Comparison of ENCODE assay signal across 8 cellular contexts in the genomic region with DNA sequence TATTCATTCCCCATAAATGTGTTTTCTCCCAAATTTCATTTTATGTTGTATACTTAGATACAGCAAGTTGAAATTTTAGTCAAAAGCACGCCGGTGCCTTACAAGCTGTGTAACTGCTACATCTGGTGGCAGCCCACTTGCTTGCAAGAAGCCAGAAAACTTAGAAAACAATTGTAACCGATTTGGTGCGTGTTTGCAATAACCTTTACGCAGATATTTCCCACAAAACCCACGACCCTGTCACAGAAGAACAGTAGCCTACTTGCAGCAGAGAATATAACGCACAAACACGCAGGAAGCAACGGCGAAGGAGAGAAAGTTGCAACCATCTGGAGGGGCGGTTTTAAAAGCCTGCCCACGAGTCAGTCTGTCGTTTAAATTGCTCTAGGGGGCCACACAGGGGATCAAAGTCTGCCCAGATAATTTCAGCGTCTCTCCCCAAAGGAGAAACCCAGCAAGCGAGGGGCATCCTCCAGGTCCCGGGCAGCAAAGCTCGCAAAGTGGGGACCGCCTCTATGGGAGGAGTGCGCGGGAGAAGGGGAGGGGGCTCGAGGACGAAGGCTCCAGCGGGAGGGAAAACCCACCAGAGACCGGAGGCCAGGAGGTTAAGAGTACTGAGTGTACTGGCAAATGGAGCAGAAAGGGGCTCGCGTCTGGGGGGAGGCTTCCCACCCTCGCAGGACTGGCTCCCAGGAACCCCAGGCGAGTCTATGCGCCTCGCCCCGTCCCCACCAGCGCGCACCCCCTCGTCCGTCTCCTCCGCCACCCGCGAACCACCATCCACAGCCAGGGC. TPM values are rescaled to one million over a fixed set of nuclear protein-coding genes. Genes with fewer than 3 reads are reported as not detected.
DNase-seq lines count a peak whose midpoint lies in the region; ATAC-seq and TF ChIP-seq lines count a peak whose summit lies in the region.

No MANE protein-coding gene starts in this region.

- peak overlapping the region; percentile 95 to 98 for H3K27ac ChIP-seq in liver (ENCODE audit: low read depth in 1 of 2, low read length in 2 of 2)

- under 1% methylated on average over 38 of the region's 38 CpGs for WGBS in liver

- peaks cover 2 to 33% (median 13%) of the 10 kb centered on the region in 4 donors for H3K4me1 ChIP-seq in liver (ENCODE audit: control insufficient read depth in 4 of 4, insufficient read depth in 4 of 4, low read length in 3 of 4)

- peak; percentile 79 to 80 for TF ChIP-seq RAD21 in liver (IDR thresholded peaks at IDR 0.05)

- intact Hi-C loops in dendritic cell treated with granulocyte-macrophage colony-stimulating factor and Interleukin-4, amounts not matched to agents 40 ng/mL and 50 ng/mL, for 4 days (cut with micrococcal nuclease): loop anchor here (5.0 to 10.0 kb wide), 5 partner anchors 113 to 273 kb away; partner anchors contain the start of genes DCAF17 and METTL8

- H3K36me3 ChIP-seq in liver (ENCODE audit: control insufficient read depth in 4 of 4, insufficient read depth in 3 of 4, low read depth in 1 of 4, low read length in 3 of 4): no peaks in the 10 kb centered on the region

- H3K9me3 ChIP-seq in liver (ENCODE audit: control insufficient read depth in 4 of 4, low read length in 3 of 4): no peaks in the 10 kb centered on the region

- peaks cover 50% of the 10 kb centered on the region for H3K4me1 Mint-ChIP-seq in HFFc6 (ENCODE audit: low read depth)
- peaks cover 54% of the 10 kb centered on the region for H3K4me1 Mint-ChIP-seq in dendritic cell treated with granulocyte-macrophage colony-stimulating factor and Interleukin-4, amounts not matched to agents 40 ng/mL and 50 ng/mL, for 4 days (ENCODE audit: low read depth)

- no peaks in the 10 kb centered on the region; the same call in 1 of the 2 replicates for H3K36me3 Mint-ChIP-seq in HFFc6 (ENCODE audit: low read depth)
- peaks cover 20% of the 10 kb centered on the region for H3K36me3 Mint-ChIP-seq in dendritic cell treated with granulocyte-macrophage colony-stimulating factor and Interleukin-4, amounts not matched to agents 40 ng/mL and 50 ng/mL, for 4 days (ENCODE audit: low read depth)

- DNase-seq in GM03348 (ENCODE audit: low spot score) (peak; percentile 57), HFFc6 (peak; percentile 72), NCI-H226 (peak; percentile 19)
- peak; percentile 19 to 43 for DNase-seq in activated CD4-positive, alpha-beta T cell treated with anti-CD3 and anti-CD28 coated beads, Interleukin-2, amount 50 U/mL, for 24 hours (ENCODE audit: low read depth in 1 of 2, low spot score in 1 of 2)
- peak; percentile 33 to 41 for DNase-seq in stimulated activated CD4-positive, alpha-beta T cell treated with anti-CD3 and anti-CD28 coated beads, Interleukin-2, amount 100 ng/mL, for 48 hours

- TF ChIP-seq CTCF in HFFc6 (IDR thresholded peaks at IDR 0.05) (peak; percentile 73), liver (IDR thresholded peaks at IDR 0.05; ENCODE audit: low read depth, low read length, missing input control) (peak; percentile 37)

- H3K9me3 Mint-ChIP-seq in HFFc6: no peaks in the 10 kb centered on the region
- no peaks in the 10 kb centered on the region for H3K9me3 Mint-ChIP-seq in dendritic cell treated with granulocyte-macrophage colony-stimulating factor and Interleukin-4, amounts not matched to agents 40 ng/mL and 50 ng/mL, for 4 days

- peak overlapping the region; percentile 82 for H3K27ac Mint-ChIP-seq in HFFc6
- peak overlapping the region; percentile 94 for H3K27ac Mint-ChIP-seq in dendritic cell treated with granulocyte-macrophage colony-stimulating factor and Interleukin-4, amounts not matched to agents 40 ng/mL and 50 ng/mL, for 4 days

- H3K27me3 ChIP-seq in liver (ENCODE audit: control insufficient read depth in 4 of 4, insufficient read depth in 4 of 4, low read length in 3 of 4): no peaks in the 10 kb centered on the region

- H3K9ac ChIP-seq in liver (ENCODE audit: low read depth in 1 of 2, low read length in 2 of 2): peak overlapping the region; percentile 59 to 85

- no peak for ATAC-seq in HG03469 (IDR thresholded peaks at IDR 0.05; ENCODE audit: unreplicated experiment)

- peak overlapping the region; percentile 94 for H3K4me3 Mint-ChIP-seq in HFFc6
- H3K4me3 Mint-ChIP-seq in dendritic cell treated with granulocyte-macrophage colony-stimulating factor and Interleukin-4, amounts not matched to agents 40 ng/mL and 50 ng/mL, for 4 days: peak overlapping the region; percentile 86

- H3K4me3 ChIP-seq in liver (ENCODE audit: low read depth in 1 of 3, low read length in 3 of 3): peak overlapping the region; percentile 89 to 100 (median 95)

- H3K27me3 Mint-ChIP-seq in HFFc6 (ENCODE audit: insufficient read depth): peaks cover 3% of the 10 kb centered on the region; the same call in 1 of the 2 replicates
- no peaks in the 10 kb centered on the region for H3K27me3 Mint-ChIP-seq in dendritic cell treated with granulocyte-macrophage colony-stimulating factor and Interleukin-4, amounts not matched to agents 40 ng/mL and 50 ng/mL, for 4 days

TF ChIP-seq in liver, 16 proteins besides CTCF, POLR2A, EP300 and RAD21:
- TF ChIP-seq MAX (IDR thresholded peaks at IDR 0.05) (no peak), REST (IDR thresholded peaks at IDR 0.05) (no peak), FOXA1 (IDR thresholded peaks at IDR 0.05) (no peak), NR2F2 (IDR thresholded peaks at IDR 0.05) (no peak)
- TF ChIP-seq, protein P1, sequence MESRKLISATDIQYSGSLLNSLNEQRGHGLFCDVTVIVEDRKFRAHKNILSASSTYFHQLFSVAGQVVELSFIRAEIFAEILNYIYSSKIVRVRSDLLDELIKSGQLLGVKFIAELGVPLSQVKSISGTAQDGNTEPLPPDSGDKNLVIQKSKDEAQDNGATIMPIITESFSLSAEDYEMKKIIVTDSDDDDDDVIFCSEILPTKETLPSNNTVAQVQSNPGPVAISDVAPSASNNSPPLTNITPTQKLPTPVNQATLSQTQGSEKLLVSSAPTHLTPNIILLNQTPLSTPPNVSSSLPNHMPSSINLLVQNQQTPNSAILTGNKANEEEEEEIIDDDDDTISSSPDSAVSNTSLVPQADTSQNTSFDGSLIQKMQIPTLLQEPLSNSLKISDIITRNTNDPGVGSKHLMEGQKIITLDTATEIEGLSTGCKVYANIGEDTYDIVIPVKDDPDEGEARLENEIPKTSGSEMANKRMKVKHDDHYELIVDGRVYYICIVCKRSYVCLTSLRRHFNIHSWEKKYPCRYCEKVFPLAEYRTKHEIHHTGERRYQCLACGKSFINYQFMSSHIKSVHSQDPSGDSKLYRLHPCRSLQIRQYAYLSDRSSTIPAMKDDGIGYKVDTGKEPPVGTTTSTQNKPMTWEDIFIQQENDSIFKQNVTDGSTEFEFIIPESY (IDR thresholded peaks at IDR 0.05): no peak

RNA-seq across cellular contexts. Expression of gene TLK1, which starts 1.2 kb away (rescaled TPM):
- total RNA-seq in HFFc6 (2021; fragmentation: NEBNext Ultra II Directional; extraction: Animal tissue kit (Norgen Biotek cat#: 25700)): 10 to 100 TPM; 46.9 to 61.1 (median 53.1) TPM
- total RNA-seq in liver: 10 to 100 TPM; 14.4 to 19.6 TPM
- 10 to 100 TPM in 1 of 2 donors, 1 to 10 TPM in 1; 7.7 to 16.8 TPM for polyA plus RNA-seq in liver

Comparison
In these comparisons a context has a peak if more than half of its experiments do, and no peak if none do; other contexts are left out.
1. DNase-seq: peak in every context shown above with its lines; median percentile 72 in HFFc6; 57 in GM03348; 37 in stimulated activated CD4-positive, alpha-beta T cell treated with anti-CD3 and anti-CD28 coated beads, Interleukin-2, amount 100 ng/mL, for 48 hours; 31 in activated CD4-positive, alpha-beta T cell treated with anti-CD3 and anti-CD28 coated beads, Interleukin-2, amount 50 U/mL, for 24 hours; 19 in NCI-H226.